In genomic region chr19:1383311-1384084, GRCh38 we compare ENCODE assay signal across 1 cellular context.
A peak's percentile ranks its signal among the peaks of the same experiment; 100 is the strongest.
TF ChIP-seq lines count a peak whose summit lies in the region.

NDUFS7 (plus strand) TSS chr19:1383907; CDS start chr19:1383927, 20 bp downstream.

TF ChIP-seq in HepG2, 621 proteins besides CTCF, POLR2A, EP300 and RAD21 (continued from another document):
- TF ChIP-seq THAP8 (CRISPR knock-in tag; IDR thresholded peaks at IDR 0.05; ENCODE audit: borderline replicate concordance) = peak; percentile 21; the same call in 1 of the 2 replicates
- peak; percentile 93 for TF ChIP-seq CSRNP1 (CRISPR knock-in tag; IDR thresholded peaks at IDR 0.05)
- 0 out of 2 replicates have a peak, but pooled peaks have one; percentile 26 for TF ChIP-seq SNAPC5 (CRISPR knock-in tag; IDR thresholded peaks at IDR 0.05; ENCODE audit: borderline replicate concordance)
- peak; percentile 97 for TF ChIP-seq GABPB1 (CRISPR knock-in tag; IDR thresholded peaks at IDR 0.05)
- peak; percentile 100 for TF ChIP-seq SSRP1 (CRISPR knock-in tag; IDR thresholded peaks at IDR 0.05)
- TF ChIP-seq TOPORS (CRISPR knock-in tag; IDR thresholded peaks at IDR 0.05) = peak; percentile 99
- peak; percentile 84 for TF ChIP-seq RBFOX2 (IDR thresholded peaks at IDR 0.05; ENCODE audit: low read depth, low read length)
- TF ChIP-seq MTA3 (CRISPR knock-in tag; IDR thresholded peaks at IDR 0.05) = 0 out of 2 replicates have a peak, but pooled peaks have one; percentile 46
- peak; percentile 55 for TF ChIP-seq FOXO1 (CRISPR knock-in tag; IDR thresholded peaks at IDR 0.05)
- peak; percentile 91 for TF ChIP-seq ZNF768 (CRISPR knock-in tag; IDR thresholded peaks at IDR 0.05)
- TF ChIP-seq DZIP1 (CRISPR knock-in tag; IDR thresholded peaks at IDR 0.05) = peak; percentile 91; the same call in 1 of the 2 replicates
- TF ChIP-seq ZNF816 (CRISPR knock-in tag; IDR thresholded peaks at IDR 0.05; ENCODE audit: borderline replicate concordance) = peak; percentile 95; the same call in 1 of the 2 replicates
- peak; percentile 95 for TF ChIP-seq TGIF2 (CRISPR knock-in tag; IDR thresholded peaks at IDR 0.05)
- TF ChIP-seq GTF2F1 (IDR thresholded peaks at IDR 0.05; ENCODE audit: low read length) = peak; percentile 90
- TF ChIP-seq ZNF136 (CRISPR knock-in tag; IDR thresholded peaks at IDR 0.05; ENCODE audit: low read depth) = peak; percentile 99
- TF ChIP-seq IRF2 (CRISPR knock-in tag; IDR thresholded peaks at IDR 0.05) = peak; percentile 97
- no peak for TF ChIP-seq DMTF1 (CRISPR knock-in tag; IDR thresholded peaks at IDR 0.05)
- TF ChIP-seq MAF1 (CRISPR knock-in tag; IDR thresholded peaks at IDR 0.05; ENCODE audit: borderline replicate concordance) = peak; percentile 99
- TF ChIP-seq ZMAT3 (CRISPR knock-in tag; conservative IDR thresholded peaks at IDR 0.05) = peak; percentile 96
- peak; percentile 41; the same call in 1 of the 2 replicates for TF ChIP-seq TFDP1 (CRISPR knock-in tag; IDR thresholded peaks at IDR 0.05; ENCODE audit: borderline replicate concordance)
- TF ChIP-seq POLR2AphosphoS2 (IDR thresholded peaks at IDR 0.05; ENCODE audit: low read depth, low read length) = peak; percentile 98
- peak; percentile 96 for TF ChIP-seq ZNF709 (CRISPR knock-in tag; IDR thresholded peaks at IDR 0.05)
- TF ChIP-seq ZNF704 (CRISPR knock-in tag; IDR thresholded peaks at IDR 0.05; ENCODE audit: borderline replicate concordance) = peak; percentile 96; the same call in 1 of the 2 replicates
- TF ChIP-seq ZNF770 (CRISPR knock-in tag; IDR thresholded peaks at IDR 0.05) = peak; percentile 90
- TF ChIP-seq ZBTB37 (CRISPR knock-in tag; IDR thresholded peaks at IDR 0.05) = no peak
- peak; percentile 100 for TF ChIP-seq HMGXB4 (CRISPR knock-in tag; IDR thresholded peaks at IDR 0.05; ENCODE audit: borderline replicate concordance in 1 of 2, low read depth in 1 of 2)
